Comparison of ENCODE assay signal across 12 cellular contexts in the genomic region with DNA sequence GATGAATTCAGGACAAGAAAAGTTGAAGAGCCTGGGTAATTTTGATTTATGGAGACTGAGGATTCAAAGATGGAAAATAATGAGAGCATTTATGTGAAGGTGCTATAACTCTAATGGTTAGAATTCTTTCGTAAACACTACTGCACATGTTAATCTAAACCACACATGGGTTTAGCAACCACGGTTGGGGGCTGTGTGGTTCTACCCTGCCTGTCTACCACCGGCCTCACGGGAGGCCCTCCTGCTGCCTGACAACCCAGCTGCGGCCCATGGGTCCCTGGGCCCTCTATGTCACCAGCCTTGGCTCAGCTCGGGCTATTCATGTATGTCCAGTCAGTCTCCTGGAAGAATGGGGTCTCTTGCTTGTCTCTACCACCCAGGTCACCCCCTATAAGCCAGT.
A peak's percentile ranks its signal among the peaks of the same experiment; 100 is the strongest.
DNase-seq lines count a peak whose midpoint lies in the region; ATAC-seq and TF ChIP-seq lines count a peak whose summit lies in the region.
"Had no signal": no experiment of that assay in that cellular context is flagged by ENCODE, and none has a peak within 500 bp of the region (broad histone marks: within the 10 kb centered on the region; RNA-seq: fewer than 3 reads in every experiment).

No MANE protein-coding gene starts in this region.

- no peak for TF ChIP-seq CTCF in activated CD8-positive, alpha-beta T cell treated with anti-CD3 and anti-CD28 coated beads for 36 hours (IDR thresholded peaks at IDR 0.05)
- no peak for TF ChIP-seq CTCF in lung (IDR thresholded peaks at IDR 0.05; ENCODE audit: control extremely low read depth, extremely low read depth)
- TF ChIP-seq CTCF in stomach (IDR thresholded peaks at IDR 0.05), result no peak

- H3K9me3 ChIP-seq in lung (ENCODE audit: control insufficient read depth in 2 of 2, insufficient read depth in 1 of 2, low read length in 1 of 2), result no peaks in the 10 kb centered on the region
- H3K9me3 ChIP-seq in stomach, result no peaks in the 10 kb centered on the region
- H3K9me3 ChIP-seq: uterus had no signal

- no peaks in the 10 kb centered on the region for H3K36me3 ChIP-seq in lung (ENCODE audit: control insufficient read depth in 2 of 2, insufficient read depth in 2 of 2, low read length in 2 of 2)
- no peaks in the 10 kb centered on the region for H3K36me3 ChIP-seq in stomach
- H3K36me3 ChIP-seq: brain microvascular endothelial cell, uterus had no signal

- H3K27ac Mint-ChIP-seq in IgD-negative memory B cell, result peak overlapping the region in 2 of 3 donors; percentile 13 to 19
- H3K27ac Mint-ChIP-seq in activated CD8-positive, alpha-beta T cell treated with anti-CD3 and anti-CD28 coated beads for 36 hours, result no peak overlapping the region
- H3K27ac Mint-ChIP-seq: T-helper 2 cell treated with Interferon-gamma antibody and Interleukin-4, amounts not matched to agents 5 μg/mL and 100 μg/mL, for 36 hours had no signal

- POLR2A ChIA-PET in activated CD8-positive, alpha-beta T cell treated with anti-CD3 and anti-CD28 coated beads for 36 hours (lab: Charles Lee), result interaction anchor here (0.5 kb wide), 1 partner anchor 139 kb away, joined by 3 read pairs; no protein-coding TSS in a partner anchor

- H3K4me1 ChIP-seq in lung (ENCODE audit: control insufficient read depth in 2 of 2, insufficient read depth in 2 of 2, low read length in 2 of 2), result peaks cover 25 to 29% of the 10 kb centered on the region in 2 donors
- peaks cover 80 to 97% (median 89%) of the 10 kb centered on the region in 4 donors for H3K4me1 ChIP-seq in stomach

- CTCF ChIA-PET in activated CD8-positive, alpha-beta T cell treated with anti-CD3 and anti-CD28 coated beads for 36 hours (lab: Charles Lee), result interaction anchor here (1.0 to 3.6 kb wide), 3 partner anchors 11 to 164 kb away, joined by 3 to 11 read pairs (median 3); no protein-coding TSS in a partner anchor

- H3K27me3 ChIP-seq in lung (ENCODE audit: control insufficient read depth, insufficient read depth) (no peaks in the 10 kb centered on the region), stomach (no peaks in the 10 kb centered on the region)
- H3K27me3 ChIP-seq: brain microvascular endothelial cell, uterus had no signal

- peak overlapping the region; percentile 17 to 68 for H3K27ac ChIP-seq in lung (ENCODE audit: low read depth in 1 of 2, low read length in 1 of 2)
- peak overlapping the region; percentile 67 to 92 (median 89) for H3K27ac ChIP-seq in stomach
- H3K27ac ChIP-seq: brain microvascular endothelial cell had no signal

- no peaks in the 10 kb centered on the region for H3K9me3 Mint-ChIP-seq in IgD-negative memory B cell
- H3K9me3 Mint-ChIP-seq in activated CD8-positive, alpha-beta T cell treated with anti-CD3 and anti-CD28 coated beads for 36 hours, result no peaks in the 10 kb centered on the region
- H3K9me3 Mint-ChIP-seq: T-helper 2 cell treated with Interferon-gamma antibody and Interleukin-4, amounts not matched to agents 5 μg/mL and 100 μg/mL, for 36 hours had no signal

- intact Hi-C loops in activated CD8-positive, alpha-beta T cell treated with anti-CD3 and anti-CD28 coated beads for 36 hours (cut with micrococcal nuclease), result no loop called here
- intact Hi-C loops in stomach (cut with DNase I; ENCODE audit: low total_unique reads), result no loop called here

- H3K4me3 ChIP-seq in lung (no peak overlapping the region), stomach (no peak overlapping the region)
- H3K4me3 ChIP-seq: uterus had no signal

- peak overlapping the region in 2 of 4 donors; percentile 3 to 65 for H3K4me3 Mint-ChIP-seq in IgD-negative memory B cell
- H3K4me3 Mint-ChIP-seq in activated CD8-positive, alpha-beta T cell treated with anti-CD3 and anti-CD28 coated beads for 36 hours, result no peak overlapping the region
- H3K4me3 Mint-ChIP-seq: T-helper 2 cell treated with Interferon-gamma antibody and Interleukin-4, amounts not matched to agents 5 μg/mL and 100 μg/mL, for 36 hours had no signal

- TF ChIP-seq POLR2A in stomach (IDR thresholded peaks at IDR 0.05), result no peak

- peaks cover 42 to 55% (median 46%) of the 10 kb centered on the region in 3 donors for H3K4me1 Mint-ChIP-seq in IgD-negative memory B cell
- peaks cover 44% of the 10 kb centered on the region for H3K4me1 Mint-ChIP-seq in activated CD8-positive, alpha-beta T cell treated with anti-CD3 and anti-CD28 coated beads for 36 hours (ENCODE audit: low read depth)

- peaks cover 3% of the 10 kb centered on the region for H3K36me3 Mint-ChIP-seq in IgD-negative memory B cell
- no peaks in the 10 kb centered on the region for H3K36me3 Mint-ChIP-seq in activated CD8-positive, alpha-beta T cell treated with anti-CD3 and anti-CD28 coated beads for 36 hours (ENCODE audit: low read depth)

- ATAC-seq in activated CD8-positive, alpha-beta T cell treated with anti-CD3 and anti-CD28 coated beads for 36 hours, result peak; percentile 62
- no peak for ATAC-seq in lung (ENCODE audit: insufficient read depth, low FRiP score)

- H3K27me3 Mint-ChIP-seq in IgD-negative memory B cell, result no peaks in the 10 kb centered on the region
- no peaks in the 10 kb centered on the region for H3K27me3 Mint-ChIP-seq in activated CD8-positive, alpha-beta T cell treated with anti-CD3 and anti-CD28 coated beads for 36 hours

- no peak for TF ChIP-seq EP300 in stomach (IDR thresholded peaks at IDR 0.05)

- 32 to 69% methylated on average over 6 of the region's 6 CpGs for WGBS in lung, 2 donors
- 48 to 69% (median 56%) methylated on average over 6 of the region's 6 CpGs for WGBS in stomach, 5 donors

- peak; percentile 49 for DNase-seq in activated CD8-positive, alpha-beta T cell treated with anti-CD3 and anti-CD28 coated beads for 36 hours
- DNase-seq in lung (ENCODE audit: low spot score), result no peak
- no peak for DNase-seq in stomach
- DNase-seq in DMS53 (lab: John Stamatoyannopoulos, UW), result no peak
- no peak for DNase-seq in NCI-H345 treated with DMSO at 0.1 percent for 48 hours (lab: John Stamatoyannopoulos, UW; ENCODE audit: unreplicated experiment)
- no peak for DNase-seq in activated effector memory CD4-positive, alpha-beta T cell treated with anti-CD3 and anti-CD28 coated beads, Interleukin-2, amount 50 U/mL, for 16 hours
- DNase-seq: brain microvascular endothelial cell, DMS 273 treated with DMSO at 0.1 percent for 48 hours, islet precursor cell, uterus had no signal
